Comparison of ENCODE assay signal across 10 cellular contexts in genomic region chr13:62512194-62513141, GRCh38.
DNase-seq lines count a peak whose midpoint lies in the region; ATAC-seq and TF ChIP-seq lines count a peak whose summit lies in the region.
"Had no signal": no experiment of that assay in that cellular context is flagged by ENCODE, and none has a peak within 500 bp of the region (broad histone marks: within the 10 kb centered on the region; RNA-seq: fewer than 3 reads in every experiment).

No MANE protein-coding gene starts in this region.

- H3K9me3 Mint-ChIP-seq in activated B cell treated with CpG ODN at 0.5 μM for 24 hours (no peaks in the 10 kb centered on the region), type B pancreatic cell (no peaks in the 10 kb centered on the region)
- H3K9me3 Mint-ChIP-seq: T-helper 1 cell treated with Interleukin-12 subunit alpha and Interleukin-12 subunit beta and Interleukin-4 antibody, amounts not matched to agents 30 μg/mL and 1 μg/mL, for 36 hours had no signal

- no peaks in the 10 kb centered on the region for H4K20me1 ChIP-seq in BLaER1 treated with 17β-estradiol and CSF1 and Interleukin-3, amounts not matched to agents 10 nM and 100 nM
- no peaks in the 10 kb centered on the region for H4K20me1 ChIP-seq in MM.1S (ENCODE audit: insufficient read depth, low read length)

- TF ChIP-seq CTCF in MM.1S (IDR thresholded peaks at IDR 0.05; ENCODE audit: low read length) (peak; percentile 60), activated B cell treated with CpG ODN at 0.5 μM for 24 hours (IDR thresholded peaks at IDR 0.05) (no peak), type B pancreatic cell (conservative IDR thresholded peaks at IDR 0.05) (peak; percentile 73)

- CTCF ChIA-PET in activated B cell treated with CpG ODN at 0.5 μM for 24 hours (lab: Charles Lee), result interaction anchor here (0.7 kb wide), 1 partner anchor 136 kb away, joined by 3 read pairs; no protein-coding TSS in a partner anchor

- H3K27me3 Mint-ChIP-seq in activated B cell treated with CpG ODN at 0.5 μM for 24 hours (no peaks in the 10 kb centered on the region), type B pancreatic cell (no peaks in the 10 kb centered on the region)
- H3K27me3 Mint-ChIP-seq: natural killer cell treated with Interleukin-12 subunit alpha and Interleukin-12 subunit beta and Interleukin-15 and Interleukin-18, amount 100 ng/mL, for 72 hours had no signal

- ATAC-seq in GM18505 (IDR thresholded peaks at IDR 0.05; ENCODE audit: unreplicated experiment) (peak; percentile 92), HG02678 (IDR thresholded peaks at IDR 0.05; ENCODE audit: unreplicated experiment) (peak; percentile 88), activated B cell treated with CpG ODN at 0.5 μM for 24 hours (ENCODE audit: low read depth) (peak; percentile 58)

- intact Hi-C loops in activated B cell treated with CpG ODN at 0.5 μM for 24 hours (cut with micrococcal nuclease), result no loop called here

- DNase-seq in MM.1S (peak; percentile 53), activated B cell treated with CpG ODN at 0.5 μM for 24 hours (no peak), iPS-NIHi7 (ENCODE audit: extremely low spot score) (peak; percentile 51), type B pancreatic cell (ENCODE audit: extremely low spot score, unreplicated experiment) (no peak), cortex of kidney (lab: John Stamatoyannopoulos, UW) (no peak)

- H3K9me2 ChIP-seq in MM.1S (replicated peaks; ENCODE audit: insufficient read depth, low read length), result no peaks in the 10 kb centered on the region

- no peak overlapping the region for H3K27ac ChIP-seq in BLaER1 treated with 17β-estradiol and CSF1 and Interleukin-3, amounts not matched to agents 10 nM and 100 nM
- no peak overlapping the region for H3K27ac ChIP-seq in MM.1S (ENCODE audit: low read length)

- H3K9me3 ChIP-seq in BLaER1 treated with 17β-estradiol and CSF1 and Interleukin-3, amounts not matched to agents 10 nM and 100 nM (replicated peaks in 1 of 11), result no peaks in the 10 kb centered on the region
- no peaks in the 10 kb centered on the region for H3K9me3 ChIP-seq in MM.1S (replicated peaks; ENCODE audit: insufficient read depth, low read length)

- peak overlapping the region; percentile 53 to 76 (median 64) for H3K4me2 ChIP-seq in BLaER1 treated with 17β-estradiol and CSF1 and Interleukin-3, amounts not matched to agents 10 nM and 100 nM
- H3K4me2 ChIP-seq in MM.1S (ENCODE audit: low read depth, low read length), result peak overlapping the region; percentile 33; the same call in 1 of the 2 replicates

- no peak for TF ChIP-seq POLR2A in GM18505 (IDR thresholded peaks at IDR 0.05; ENCODE audit: borderline replicate concordance, extremely low read depth, insufficient read depth, insufficient read length)

- peaks cover 0 to 17% (median 11%) of the 10 kb centered on the region in 10 experiments; a peak in 16 of 20 replicates for H3K4me1 ChIP-seq in BLaER1 treated with 17β-estradiol and CSF1 and Interleukin-3, amounts not matched to agents 10 nM and 100 nM
- H3K4me1 ChIP-seq in MM.1S (ENCODE audit: low read length), result no peaks in the 10 kb centered on the region

- peak overlapping the region in 4 of 10 experiments; percentile 10 to 41 (median 30); a peak in 3 of 20 replicates for H3K4me3 ChIP-seq in BLaER1 treated with 17β-estradiol and CSF1 and Interleukin-3, amounts not matched to agents 10 nM and 100 nM
- no peak overlapping the region; the same call in 1 of the 2 replicates for H3K4me3 ChIP-seq in MM.1S (ENCODE audit: low read length)

- no peak overlapping the region for H3K27ac Mint-ChIP-seq in activated B cell treated with CpG ODN at 0.5 μM for 24 hours
- no peak overlapping the region for H3K27ac Mint-ChIP-seq in type B pancreatic cell
- H3K27ac Mint-ChIP-seq: natural killer cell treated with Interleukin-12 subunit alpha and Interleukin-12 subunit beta and Interleukin-15 and Interleukin-18, amount 100 ng/mL, for 72 hours; T-helper 1 cell treated with Interleukin-12 subunit alpha and Interleukin-12 subunit beta and Interleukin-4 antibody, amounts not matched to agents 30 μg/mL and 1 μg/mL, for 36 hours had no signal

- no peak overlapping the region for H3K9ac ChIP-seq in BLaER1 treated with 17β-estradiol and CSF1 and Interleukin-3, amounts not matched to agents 10 nM and 100 nM
- H3K9ac ChIP-seq in MM.1S (ENCODE audit: low read length), result no peak overlapping the region

- no peak overlapping the region for H3K4me3 Mint-ChIP-seq in activated B cell treated with CpG ODN at 0.5 μM for 24 hours
- no peak overlapping the region for H3K4me3 Mint-ChIP-seq in type B pancreatic cell
- H3K4me3 Mint-ChIP-seq: natural killer cell treated with Interleukin-12 subunit alpha and Interleukin-12 subunit beta and Interleukin-15 and Interleukin-18, amount 100 ng/mL, for 72 hours; T-helper 1 cell treated with Interleukin-12 subunit alpha and Interleukin-12 subunit beta and Interleukin-4 antibody, amounts not matched to agents 30 μg/mL and 1 μg/mL, for 36 hours had no signal

- H2AFZ ChIP-seq in MM.1S (ENCODE audit: low read length), result 0 out of 2 replicates have a peak overlapping the region, but pooled peaks have one; percentile 48

- H3K36me3 ChIP-seq in BLaER1 treated with 17β-estradiol and CSF1 and Interleukin-3, amounts not matched to agents 10 nM and 100 nM, result no peaks in the 10 kb centered on the region
- H3K36me3 ChIP-seq in MM.1S (replicated peaks; ENCODE audit: insufficient read depth, low read length), result no peaks in the 10 kb centered on the region

- no peaks in the 10 kb centered on the region for H3F3A ChIP-seq in MM.1S (ENCODE audit: insufficient read depth, low read length)

- no peaks in the 10 kb centered on the region for H3K27me3 ChIP-seq in BLaER1 treated with 17β-estradiol and CSF1 and Interleukin-3, amounts not matched to agents 10 nM and 100 nM
- no peaks in the 10 kb centered on the region for H3K27me3 ChIP-seq in MM.1S (replicated peaks; ENCODE audit: insufficient read depth, low read length)

- H3K4me1 Mint-ChIP-seq in activated B cell treated with CpG ODN at 0.5 μM for 24 hours (peaks cover 4% of the 10 kb centered on the region), type B pancreatic cell (ENCODE audit: unreplicated experiment) (no peaks in the 10 kb centered on the region)

- no peaks in the 10 kb centered on the region for H3K79me2 ChIP-seq in MM.1S (ENCODE audit: low read length)

- H3K36me3 Mint-ChIP-seq in activated B cell treated with CpG ODN at 0.5 μM for 24 hours (ENCODE audit: low read depth), result no peaks in the 10 kb centered on the region
- H3K36me3 Mint-ChIP-seq in type B pancreatic cell, result no peaks in the 10 kb centered on the region

- POLR2A ChIA-PET in activated B cell treated with CpG ODN at 0.5 μM for 24 hours (lab: Charles Lee), result no interaction called here

Comparison
In these comparisons a context has a peak if more than half of its experiments do, and no peak if none do; other contexts are left out.
1. DNase-seq: peak in MM.1S (single experiment) and iPS-NIHi7 (single experiment); none in activated B cell treated with CpG ODN at 0.5 μM for 24 hours (single experiment), type B pancreatic cell (single experiment) and cortex of kidney (single experiment).
2. Peak in every context shown above with its lines, with median percentiles within 50 percentile points of each other: ATAC-seq.